Comparison of ENCODE assay signal across 8 cellular contexts in the genomic region with DNA sequence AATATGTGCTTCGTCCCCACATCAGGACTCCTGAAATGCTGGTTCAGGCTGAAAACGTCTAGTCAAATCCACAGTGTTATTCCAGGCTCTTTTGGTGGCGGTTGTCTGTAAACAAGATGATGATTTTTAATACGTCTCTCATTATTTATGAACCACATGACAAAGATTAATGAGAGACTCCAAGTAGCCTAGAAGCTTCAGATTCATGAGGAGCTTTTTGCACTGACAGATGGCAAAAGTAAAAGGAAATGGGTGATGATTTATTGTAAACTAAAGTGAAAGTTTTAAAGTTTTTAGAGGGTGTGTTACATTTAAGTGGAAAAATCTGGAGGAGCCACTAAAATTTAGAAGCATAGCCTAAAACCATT.
DNase-seq lines count a peak whose midpoint lies in the region; ATAC-seq and TF ChIP-seq lines count a peak whose summit lies in the region.

No MANE protein-coding gene starts in this region.

- peak; percentile 2 for ATAC-seq in GM19035 (IDR thresholded peaks at IDR 0.05; ENCODE audit: unreplicated experiment)
- ATAC-seq in GM21381 (IDR thresholded peaks at IDR 0.05; ENCODE audit: unreplicated experiment) = no peak
- no peak for ATAC-seq in GM18868 (IDR thresholded peaks at IDR 0.05; ENCODE audit: unreplicated experiment)

- H3K4me3 ChIP-seq in fibroblast of mammary gland (ENCODE audit: control insufficient read depth, low read depth, low read length) (peak overlapping the region; percentile 52), retinal pigment epithelial cell (ENCODE audit: low read length) (peak overlapping the region; percentile 41)

- TF ChIP-seq CTCF in fibroblast of mammary gland (conservative IDR thresholded peaks at IDR 0.05; ENCODE audit: control insufficient read depth, insufficient read depth, low read depth, low read length) (no peak), retinal pigment epithelial cell (conservative IDR thresholded peaks at IDR 0.05; ENCODE audit: low read depth, low read length) (no peak)

- DNase-seq in RPMI7951 (ENCODE audit: low read depth) (peak; percentile 10), fibroblast of mammary gland (ENCODE audit: low read depth) (peak; percentile 6), retinal pigment epithelial cell (ENCODE audit: low read depth) (no peak), UCSD-AML1 (lab: John Stamatoyannopoulos, UW; ENCODE audit: unreplicated experiment) (no peak), NCI-H2227 (lab: John Stamatoyannopoulos, UW; ENCODE audit: unreplicated experiment) (no peak)

Comparison
In these comparisons a context has a peak if more than half of its experiments do, and no peak if none do; other contexts are left out.
1. DNase-seq: peak in RPMI7951 (single experiment) and fibroblast of mammary gland (single experiment); none in retinal pigment epithelial cell (single experiment), UCSD-AML1 (single experiment) and NCI-H2227 (single experiment).